Comparison of ENCODE assay signal across 1 cellular context in the genomic region with DNA sequence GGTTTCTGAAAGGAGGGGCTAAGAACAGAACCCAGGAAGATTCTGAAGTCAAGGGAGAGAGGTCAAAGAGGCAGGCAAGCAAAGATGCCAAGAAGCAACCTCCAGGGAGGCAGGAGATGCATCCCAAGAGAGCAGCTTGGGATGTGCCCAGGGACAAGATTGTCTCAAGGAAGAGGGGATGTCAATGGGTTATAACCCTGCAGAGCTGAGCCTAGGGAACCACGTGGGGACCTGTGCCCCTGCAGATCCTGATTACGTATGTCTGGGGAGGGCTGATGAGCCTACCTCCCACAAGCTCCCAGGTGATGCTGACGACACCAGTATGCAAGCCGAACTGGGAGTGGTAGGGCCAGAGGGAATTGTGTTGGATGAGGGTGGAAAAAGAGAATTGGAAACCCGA.
TF ChIP-seq lines count a peak whose summit lies in the region.

No MANE protein-coding gene starts in this region.

TF ChIP-seq in SK-N-SH, 30 proteins besides CTCF, POLR2A, EP300 and RAD21 (continued from another document):
- TF ChIP-seq, protein P1, sequence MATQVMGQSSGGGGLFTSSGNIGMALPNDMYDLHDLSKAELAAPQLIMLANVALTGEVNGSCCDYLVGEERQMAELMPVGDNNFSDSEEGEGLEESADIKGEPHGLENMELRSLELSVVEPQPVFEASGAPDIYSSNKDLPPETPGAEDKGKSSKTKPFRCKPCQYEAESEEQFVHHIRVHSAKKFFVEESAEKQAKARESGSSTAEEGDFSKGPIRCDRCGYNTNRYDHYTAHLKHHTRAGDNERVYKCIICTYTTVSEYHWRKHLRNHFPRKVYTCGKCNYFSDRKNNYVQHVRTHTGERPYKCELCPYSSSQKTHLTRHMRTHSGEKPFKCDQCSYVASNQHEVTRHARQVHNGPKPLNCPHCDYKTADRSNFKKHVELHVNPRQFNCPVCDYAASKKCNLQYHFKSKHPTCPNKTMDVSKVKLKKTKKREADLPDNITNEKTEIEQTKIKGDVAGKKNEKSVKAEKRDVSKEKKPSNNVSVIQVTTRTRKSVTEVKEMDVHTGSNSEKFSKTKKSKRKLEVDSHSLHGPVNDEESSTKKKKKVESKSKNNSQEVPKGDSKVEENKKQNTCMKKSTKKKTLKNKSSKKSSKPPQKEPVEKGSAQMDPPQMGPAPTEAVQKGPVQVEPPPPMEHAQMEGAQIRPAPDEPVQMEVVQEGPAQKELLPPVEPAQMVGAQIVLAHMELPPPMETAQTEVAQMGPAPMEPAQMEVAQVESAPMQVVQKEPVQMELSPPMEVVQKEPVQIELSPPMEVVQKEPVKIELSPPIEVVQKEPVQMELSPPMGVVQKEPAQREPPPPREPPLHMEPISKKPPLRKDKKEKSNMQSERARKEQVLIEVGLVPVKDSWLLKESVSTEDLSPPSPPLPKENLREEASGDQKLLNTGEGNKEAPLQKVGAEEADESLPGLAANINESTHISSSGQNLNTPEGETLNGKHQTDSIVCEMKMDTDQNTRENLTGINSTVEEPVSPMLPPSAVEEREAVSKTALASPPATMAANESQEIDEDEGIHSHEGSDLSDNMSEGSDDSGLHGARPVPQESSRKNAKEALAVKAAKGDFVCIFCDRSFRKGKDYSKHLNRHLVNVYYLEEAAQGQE (IDR thresholded peaks at IDR 0.05; ENCODE audit: low read depth, low read length): no peak
- TF ChIP-seq POLR2AphosphoS5 (IDR thresholded peaks at IDR 0.05; ENCODE audit: low read depth, low read length) (no peak), RXRA (IDR thresholded peaks at IDR 0.05; ENCODE audit: borderline replicate concordance, low read depth) (no peak), SMC3 (IDR thresholded peaks at IDR 0.05; ENCODE audit: low read depth, low read length) (no peak), CHD2 (IDR thresholded peaks at IDR 0.05; ENCODE audit: low read length, partially characterized antibody) (no peak), USF1 (IDR thresholded peaks at IDR 0.05; ENCODE audit: borderline replicate concordance, low read depth) (no peak), GABPA (IDR thresholded peaks at IDR 0.05; ENCODE audit: low read depth) (no peak), NFIC (IDR thresholded peaks at IDR 0.05; ENCODE audit: borderline replicate concordance) (no peak), PBX3 (IDR thresholded peaks at IDR 0.05) (no peak), TCF12 (IDR thresholded peaks at IDR 0.05) (no peak), YY1 (IDR thresholded peaks at IDR 0.05; ENCODE audit: low read depth) (no peak), TAF1 (IDR thresholded peaks at IDR 0.05; ENCODE audit: borderline replicate concordance, low read depth, low read length) (no peak), FOXM1 (IDR thresholded peaks at IDR 0.05; ENCODE audit: low read depth) (no peak), FOXJ3 (CRISPR knock-in tag; IDR thresholded peaks at IDR 0.05) (no peak), ELF1 (IDR thresholded peaks at IDR 0.05) (no peak), MXI1 (IDR thresholded peaks at IDR 0.05; ENCODE audit: low read depth, low read length) (no peak)
- TF ChIP-seq, protein P2, sequence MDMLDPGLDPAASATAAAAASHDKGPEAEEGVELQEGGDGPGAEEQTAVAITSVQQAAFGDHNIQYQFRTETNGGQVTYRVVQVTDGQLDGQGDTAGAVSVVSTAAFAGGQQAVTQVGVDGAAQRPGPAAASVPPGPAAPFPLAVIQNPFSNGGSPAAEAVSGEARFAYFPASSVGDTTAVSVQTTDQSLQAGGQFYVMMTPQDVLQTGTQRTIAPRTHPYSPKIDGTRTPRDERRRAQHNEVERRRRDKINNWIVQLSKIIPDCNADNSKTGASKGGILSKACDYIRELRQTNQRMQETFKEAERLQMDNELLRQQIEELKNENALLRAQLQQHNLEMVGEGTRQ (IDR thresholded peaks at IDR 0.05; ENCODE audit: borderline replicate concordance, low read depth, low read length): no peak
- TF ChIP-seq, protein P3, sequence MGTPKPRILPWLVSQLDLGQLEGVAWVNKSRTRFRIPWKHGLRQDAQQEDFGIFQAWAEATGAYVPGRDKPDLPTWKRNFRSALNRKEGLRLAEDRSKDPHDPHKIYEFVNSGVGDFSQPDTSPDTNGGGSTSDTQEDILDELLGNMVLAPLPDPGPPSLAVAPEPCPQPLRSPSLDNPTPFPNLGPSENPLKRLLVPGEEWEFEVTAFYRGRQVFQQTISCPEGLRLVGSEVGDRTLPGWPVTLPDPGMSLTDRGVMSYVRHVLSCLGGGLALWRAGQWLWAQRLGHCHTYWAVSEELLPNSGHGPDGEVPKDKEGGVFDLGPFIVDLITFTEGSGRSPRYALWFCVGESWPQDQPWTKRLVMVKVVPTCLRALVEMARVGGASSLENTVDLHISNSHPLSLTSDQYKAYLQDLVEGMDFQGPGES (IDR thresholded peaks at IDR 0.05; ENCODE audit: low read depth, low read length): no peak
- TF ChIP-seq, protein P4, sequence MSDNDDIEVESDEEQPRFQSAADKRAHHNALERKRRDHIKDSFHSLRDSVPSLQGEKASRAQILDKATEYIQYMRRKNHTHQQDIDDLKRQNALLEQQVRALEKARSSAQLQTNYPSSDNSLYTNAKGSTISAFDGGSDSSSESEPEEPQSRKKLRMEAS (IDR thresholded peaks at IDR 0.05; ENCODE audit: low read depth): no peak
TF ChIP-seq in SK-N-SH: peak in this region for 0.
